Comparison of ENCODE assay signal across 9 cellular contexts in genomic region chr7:142459557-142459963, GRCh38.
DNase-seq lines count a peak whose midpoint lies in the region; ATAC-seq lines count a peak whose summit lies in the region.
"Had no signal": no experiment of that assay in that cellular context is flagged by ENCODE, and none has a peak within 500 bp of the region (broad histone marks: within the 10 kb centered on the region; RNA-seq: fewer than 3 reads in every experiment).

No MANE protein-coding gene starts in this region.

- peak; percentile 82 for ATAC-seq in GM19025 (IDR thresholded peaks at IDR 0.05; ENCODE audit: low read depth, unreplicated experiment)
- peak; percentile 76 for ATAC-seq in HG03103 (IDR thresholded peaks at IDR 0.05; ENCODE audit: low read depth, unreplicated experiment)

- peak; percentile 57 for DNase-seq in DMS53 (lab: John Stamatoyannopoulos, UW)
- peak; percentile 89 to 94 for DNase-seq in NCI-H526 (lab: John Stamatoyannopoulos, UW)
- DNase-seq in astrocyte of the hippocampus (ENCODE audit: low read depth, low spot score): peak; percentile 79
- DNase-seq in iPS-NIHi7 (ENCODE audit: extremely low spot score): peak; percentile 63
- DNase-seq in stimulated activated naive CD4-positive, alpha-beta T cell treated with Interleukin-2 at 50 U/mL for 16 hours (lab: John Stamatoyannopoulos, UW): peak; percentile 19
- DNase-seq in T-helper 9 cell: no peak
- DNase-seq: activated naive CD8-positive, alpha-beta T cell treated with anti-CD3 and anti-CD28 coated beads, Interleukin-2, amount 10 ng/mL, durations not matched to agents 7 days and 5 days had no signal
